13 cellular contexts compared by ENCODE assay signal in genomic region chr2:182078988-182079602, GRCh38.
A peak's percentile ranks its signal among the peaks of the same experiment; 100 is the strongest.
DNase-seq lines count a peak whose midpoint lies in the region; ATAC-seq lines count a peak whose summit lies in the region.
"Had no signal": no experiment of that assay in that cellular context is flagged by ENCODE, and none has a peak within 500 bp of the region (broad histone marks: within the 10 kb centered on the region; RNA-seq: fewer than 3 reads in every experiment).

No MANE protein-coding gene starts in this region.

- CTCF ChIA-PET in activated naive CD4-positive, alpha-beta T cell treated with anti-CD3 and anti-CD28 coated beads, Interleukin-2, amount 10 ng/mL, durations not matched to agents 7 days and 5 days (lab: Charles Lee): interaction anchor here (2.7 to 3.3 kb wide), 2 partner anchors 8 to 337 kb away, joined by 7 to 19 read pairs; no protein-coding TSS in a partner anchor

- H3K27ac Mint-ChIP-seq in activated naive CD4-positive, alpha-beta T cell treated with anti-CD3 and anti-CD28 coated beads, Interleukin-2, amount 10 ng/mL, durations not matched to agents 7 days and 5 days: no peak overlapping the region
- H3K27ac Mint-ChIP-seq: T-helper 1 cell treated with Interleukin-12 subunit alpha and Interleukin-12 subunit beta and Interleukin-4 antibody, amounts not matched to agents 30 μg/mL and 1 μg/mL, for 36 hours had no signal

- H3K36me3 Mint-ChIP-seq in activated naive CD4-positive, alpha-beta T cell treated with anti-CD3 and anti-CD28 coated beads, Interleukin-2, amount 10 ng/mL, durations not matched to agents 7 days and 5 days: no peaks in the 10 kb centered on the region

- H3K4me1 Mint-ChIP-seq in activated naive CD4-positive, alpha-beta T cell treated with anti-CD3 and anti-CD28 coated beads, Interleukin-2, amount 10 ng/mL, durations not matched to agents 7 days and 5 days: no peaks in the 10 kb centered on the region

- H3K27me3 Mint-ChIP-seq in activated naive CD4-positive, alpha-beta T cell treated with anti-CD3 and anti-CD28 coated beads, Interleukin-2, amount 10 ng/mL, durations not matched to agents 7 days and 5 days: peaks cover 3% of the 10 kb centered on the region

- intact Hi-C loops in left colon (cut with DNase I, micrococcal nuclease): loop anchor here in 1 of 2 donors (5.0 kb wide), 1 partner anchor 337 kb away; no protein-coding TSS in a partner anchor

- H3K9me3 Mint-ChIP-seq in activated naive CD4-positive, alpha-beta T cell treated with anti-CD3 and anti-CD28 coated beads, Interleukin-2, amount 10 ng/mL, durations not matched to agents 7 days and 5 days: no peaks in the 10 kb centered on the region
- H3K9me3 Mint-ChIP-seq: T-helper 1 cell treated with Interleukin-12 subunit alpha and Interleukin-12 subunit beta and Interleukin-4 antibody, amounts not matched to agents 30 μg/mL and 1 μg/mL, for 36 hours had no signal

- H3K4me3 Mint-ChIP-seq in activated naive CD4-positive, alpha-beta T cell treated with anti-CD3 and anti-CD28 coated beads, Interleukin-2, amount 10 ng/mL, durations not matched to agents 7 days and 5 days: no peak overlapping the region
- H3K4me3 Mint-ChIP-seq: T-helper 1 cell treated with Interleukin-12 subunit alpha and Interleukin-12 subunit beta and Interleukin-4 antibody, amounts not matched to agents 30 μg/mL and 1 μg/mL, for 36 hours had no signal

- peak; percentile 6 for DNase-seq in NCI-H146 treated with DMSO at 0.1 percent for 48 hours (lab: John Stamatoyannopoulos, UW; ENCODE audit: unreplicated experiment)
- no peak for DNase-seq in NCI-H146 (lab: John Stamatoyannopoulos, UW)
- DNase-seq in DMS79 treated with DMSO at 0.1 percent for 48 hours (lab: John Stamatoyannopoulos, UW): peak; percentile 45
- DNase-seq in NCI-H748 treated with DMSO at 0.1 percent for 48 hours (lab: John Stamatoyannopoulos, UW): peak; percentile 95
- no peak for DNase-seq in left colon
- no peak for DNase-seq in NCI-H345 treated with DMSO at 0.1 percent for 48 hours (lab: John Stamatoyannopoulos, UW; ENCODE audit: unreplicated experiment)
- DNase-seq in activated naive CD4-positive, alpha-beta T cell treated with anti-CD3 and anti-CD28 coated beads, Interleukin-2, amount 10 ng/mL, durations not matched to agents 7 days and 5 days: no peak
- DNase-seq: GOT3, KBM-7, NCI-H2081, NCI-H446 treated with DMSO at 0.1 percent for 48 hours had no signal

- peak; percentile 83 for ATAC-seq in left colon
- ATAC-seq in GM18498 (IDR thresholded peaks at IDR 0.05; ENCODE audit: unreplicated experiment): no peak

Comparison
In these comparisons a context has a peak if more than half of its experiments do, and no peak if none do; other contexts are left out.
1. DNase-seq: peak in NCI-H146 treated with DMSO at 0.1 percent for 48 hours (single experiment), DMS79 treated with DMSO at 0.1 percent for 48 hours (single experiment) and NCI-H748 treated with DMSO at 0.1 percent for 48 hours (single experiment); none in NCI-H146 (single experiment), left colon (0 of 2), NCI-H345 treated with DMSO at 0.1 percent for 48 hours (single experiment) and activated naive CD4-positive, alpha-beta T cell treated with anti-CD3 and anti-CD28 coated beads, Interleukin-2, amount 10 ng/mL, durations not matched to agents 7 days and 5 days (single experiment).